In genomic region chr7:99409814-99410213, GRCh38 we compare ENCODE assay signal across 2 cellular contexts.
TF ChIP-seq lines count a peak whose summit lies in the region.

No MANE protein-coding gene starts in this region.

TF ChIP-seq in A549, 52 proteins besides CTCF, POLR2A, EP300 and RAD21:
- TF ChIP-seq ZNF302 (CRISPR knock-in tag; IDR thresholded peaks at IDR 0.05) (no peak), HOXA7 (CRISPR knock-in tag; IDR thresholded peaks at IDR 0.05) (no peak), CHD2 (IDR thresholded peaks at IDR 0.05; ENCODE audit: low read length, partially characterized antibody) (no peak), RCOR1 (IDR thresholded peaks at IDR 0.05; ENCODE audit: low read depth, low read length) (no peak), BHLHE40 (IDR thresholded peaks at IDR 0.05; ENCODE audit: low read depth, low read length) (no peak), KDM5A (IDR thresholded peaks at IDR 0.05) (no peak), JUN (IDR thresholded peaks at IDR 0.05) (no peak), BCL3 (IDR thresholded peaks at IDR 0.05) (no peak), ATOH8 (CRISPR knock-in tag; IDR thresholded peaks at IDR 0.05; ENCODE audit: low read depth) (no peak), PHF8 (IDR thresholded peaks at IDR 0.05; ENCODE audit: borderline replicate concordance, low read depth) (no peak), MYC (IDR thresholded peaks at IDR 0.05; ENCODE audit: borderline replicate concordance, low read length) (no peak), JUNB (IDR thresholded peaks at IDR 0.05) (no peak)
TF ChIP-seq in A549: peak in this region for 0.

TF ChIP-seq in K562, 482 proteins besides CTCF, POLR2A, EP300 and RAD21:
- TF ChIP-seq ZNF830 (CRISPR knock-in tag; IDR thresholded peaks at IDR 0.05): no peak
- TF ChIP-seq RAD51 (IDR thresholded peaks at IDR 0.05; ENCODE audit: borderline replicate concordance, low read depth): no peak
- TF ChIP-seq ZNF217 (CRISPR knock-in tag; IDR thresholded peaks at IDR 0.05): no peak
- TF ChIP-seq SP1 (CRISPR knock-in tag; IDR thresholded peaks at IDR 0.05): no peak
- peak; percentile 10 for TF ChIP-seq CHD1 (IDR thresholded peaks at IDR 0.05; ENCODE audit: low read length)
- TF ChIP-seq ZSCAN32 (CRISPR knock-in tag; IDR thresholded peaks at IDR 0.05): no peak
- TF ChIP-seq ZNF717 (CRISPR knock-in tag; IDR thresholded peaks at IDR 0.05): no peak
- peak; percentile 93 for TF ChIP-seq NFIC (IDR thresholded peaks at IDR 0.05)
- TF ChIP-seq NBN (IDR thresholded peaks at IDR 0.05; ENCODE audit: low read depth): no peak
- no peak for TF ChIP-seq PURB (CRISPR knock-in tag; IDR thresholded peaks at IDR 0.05; ENCODE audit: low read depth)
- TF ChIP-seq CEBPB (tag; IDR thresholded peaks at IDR 0.05): no peak
- TF ChIP-seq, protein P1, sequence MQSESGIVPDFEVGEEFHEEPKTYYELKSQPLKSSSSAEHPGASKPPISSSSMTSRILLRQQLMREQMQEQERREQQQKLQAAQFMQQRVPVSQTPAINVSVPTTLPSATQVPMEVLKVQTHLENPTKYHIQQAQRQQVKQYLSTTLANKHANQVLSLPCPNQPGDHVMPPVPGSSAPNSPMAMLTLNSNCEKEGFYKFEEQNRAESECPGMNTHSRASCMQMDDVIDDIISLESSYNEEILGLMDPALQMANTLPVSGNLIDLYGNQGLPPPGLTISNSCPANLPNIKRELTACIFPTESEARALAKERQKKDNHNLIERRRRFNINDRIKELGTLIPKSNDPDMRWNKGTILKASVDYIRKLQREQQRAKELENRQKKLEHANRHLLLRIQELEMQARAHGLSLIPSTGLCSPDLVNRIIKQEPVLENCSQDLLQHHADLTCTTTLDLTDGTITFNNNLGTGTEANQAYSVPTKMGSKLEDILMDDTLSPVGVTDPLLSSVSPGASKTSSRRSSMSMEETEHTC (IDR thresholded peaks at IDR 0.05): no peak
- no peak for TF ChIP-seq ZNF695 (CRISPR knock-in tag; IDR thresholded peaks at IDR 0.05)
- TF ChIP-seq, protein P2, sequence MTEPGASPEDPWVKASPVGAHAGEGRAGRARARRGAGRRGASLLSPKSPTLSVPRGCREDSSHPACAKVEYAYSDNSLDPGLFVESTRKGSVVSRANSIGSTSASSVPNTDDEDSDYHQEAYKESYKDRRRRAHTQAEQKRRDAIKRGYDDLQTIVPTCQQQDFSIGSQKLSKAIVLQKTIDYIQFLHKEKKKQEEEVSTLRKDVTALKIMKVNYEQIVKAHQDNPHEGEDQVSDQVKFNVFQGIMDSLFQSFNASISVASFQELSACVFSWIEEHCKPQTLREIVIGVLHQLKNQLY (CRISPR knock-in tag; conservative IDR thresholded peaks at IDR 0.05): no peak
- no peak for TF ChIP-seq SREBF1 (IDR thresholded peaks at IDR 0.05; ENCODE audit: borderline replicate concordance, low read depth, low read length)
- no peak for TF ChIP-seq KHSRP (IDR thresholded peaks at IDR 0.05)
- no peak for TF ChIP-seq BRD4 (IDR thresholded peaks at IDR 0.05)
- TF ChIP-seq SP2 (IDR thresholded peaks at IDR 0.05; ENCODE audit: extremely low read depth, low read depth, low read length, poor library complexity, severe bottlenecking): no peak
- TF ChIP-seq THAP12 (CRISPR knock-in tag; IDR thresholded peaks at IDR 0.05): no peak
- TF ChIP-seq TBL1XR1 (IDR thresholded peaks at IDR 0.05; ENCODE audit: low read length in 2 of 2): no peak
- no peak for TF ChIP-seq ZNF639 (CRISPR knock-in tag; conservative IDR thresholded peaks at IDR 0.05 in 1 of 2, IDR thresholded peaks at IDR 0.05 in 1 of 2)
- no peak for TF ChIP-seq KLF6 (CRISPR knock-in tag; IDR thresholded peaks at IDR 0.05; ENCODE audit: borderline replicate concordance)
- peak; percentile 55; the same call in 1 of the 2 replicates for TF ChIP-seq LCOR (CRISPR knock-in tag; IDR thresholded peaks at IDR 0.05)
